Comparison of ENCODE assay signal across 8 cellular contexts in genomic region chr5:132283423-132284043, GRCh38. TPM values are rescaled to one million over a fixed set of nuclear protein-coding genes. Genes with fewer than 3 reads are reported as not detected.
DNase-seq lines count a peak whose midpoint lies in the region; ATAC-seq and TF ChIP-seq lines count a peak whose summit lies in the region.

No MANE protein-coding gene starts in this region.

- TF ChIP-seq POLR2A in NB4 (IDR thresholded peaks at IDR 0.05; ENCODE audit: extremely low read depth, insufficient read length), result no peak

- H3K4me3 Mint-ChIP-seq in chondrocyte (ENCODE audit: unreplicated experiment), result no peak overlapping the region

- DNase-seq in DND-41 (no peak), NB4 (ENCODE audit: low read depth) (peak; percentile 30), chondrocyte (ENCODE audit: low spot score) (no peak), myocyte (ENCODE audit: low read depth) (peak; percentile 77)

- H3K9me3 ChIP-seq in DND-41 (ENCODE audit: insufficient read depth, low read length, severe bottlenecking), result no peaks in the 10 kb centered on the region

- no peak overlapping the region for H3K27ac Mint-ChIP-seq in chondrocyte (ENCODE audit: unreplicated experiment)

- peak; percentile 47 for TF ChIP-seq CTCF in DND-41 (IDR thresholded peaks at IDR 0.05; ENCODE audit: borderline replicate concordance, extremely low read depth, low read length, poor library complexity, severe bottlenecking)
- TF ChIP-seq CTCF in NB4 (IDR thresholded peaks at IDR 0.05; ENCODE audit: low read depth, low read length), result peak; percentile 36
- peak; percentile 74 for TF ChIP-seq CTCF in chondrocyte (IDR thresholded peaks at IDR 0.05)

- H3K4me1 ChIP-seq in DND-41 (ENCODE audit: insufficient read depth, low read length), result no peaks in the 10 kb centered on the region

- peaks cover 6% of the 10 kb centered on the region for H3K27me3 Mint-ChIP-seq in chondrocyte (ENCODE audit: low read depth)

- H3K9ac ChIP-seq in DND-41 (ENCODE audit: low read depth, low read length), result no peak overlapping the region

- no peaks in the 10 kb centered on the region for H4K20me1 ChIP-seq in DND-41 (ENCODE audit: insufficient read depth, low read length)

- peaks cover 4% of the 10 kb centered on the region for H3K4me1 Mint-ChIP-seq in chondrocyte (ENCODE audit: low read depth)

- peaks cover 6% of the 10 kb centered on the region for H3K27me3 ChIP-seq in DND-41 (ENCODE audit: insufficient read depth, low read length, poor library complexity)

- H3K4me3 ChIP-seq in DND-41 (ENCODE audit: low read depth in 1 of 2, low read length in 2 of 2), result no peak overlapping the region
- no peak overlapping the region for H3K4me3 ChIP-seq in NB4 (ENCODE audit: low read depth, low read length)

- H3K36me3 Mint-ChIP-seq in chondrocyte (ENCODE audit: low read depth), result no peaks in the 10 kb centered on the region

- no peak overlapping the region for H3K27ac ChIP-seq in DND-41 (ENCODE audit: low read length)

- H3K9me3 Mint-ChIP-seq in chondrocyte (ENCODE audit: low read depth), result no peaks in the 10 kb centered on the region

- H2AFZ ChIP-seq in DND-41 (ENCODE audit: low read depth, low read length), result no peak overlapping the region

- ATAC-seq in DND-41 (ENCODE audit: insufficient read depth, low read depth), result no peak
- no peak for ATAC-seq in HG03342 (IDR thresholded peaks at IDR 0.05; ENCODE audit: unreplicated experiment)
- no peak for ATAC-seq in HG03097 (IDR thresholded peaks at IDR 0.05; ENCODE audit: low FRiP score, unreplicated experiment)
- no peak for ATAC-seq in HG02870 (IDR thresholded peaks at IDR 0.05; ENCODE audit: unreplicated experiment)
- no peak for ATAC-seq in HG03457 (IDR thresholded peaks at IDR 0.05; ENCODE audit: unreplicated experiment)

- no peaks in the 10 kb centered on the region for H3K36me3 ChIP-seq in DND-41 (ENCODE audit: insufficient read depth, low read length)

- no peaks in the 10 kb centered on the region for H3K79me2 ChIP-seq in DND-41 (ENCODE audit: insufficient read depth, low read length)

- H3K4me2 ChIP-seq in DND-41 (ENCODE audit: insufficient read depth, low read length), result no peak overlapping the region

RNA-seq across cellular contexts. Expression of gene SLC22A4, which starts 10.7 kb away (rescaled TPM):
- 4.2 to 5.4 TPM (median 4.8 TPM) in 3 replicates for total RNA-seq in chondrocyte
- total RNA-seq in myocyte, result 2.3 and 2.5 TPM in 2 replicates
- 4.4 TPM for polyA plus RNA-seq in myocyte (2012)

RNA-seq across cellular contexts. Expression of gene PDLIM4, which starts 26.0 kb away (rescaled TPM):
- total RNA-seq in chondrocyte, result 55.1 to 97.8 TPM (median 59.2 TPM) in 3 replicates
- 220 and 230 TPM in 2 replicates for total RNA-seq in myocyte
- 371 TPM for polyA plus RNA-seq in myocyte (2012)

RNA-seq across cellular contexts. Expression of gene P4HA2, which starts 55.9 kb away (rescaled TPM):
- total RNA-seq in chondrocyte (261 to 304 TPM (median 302 TPM) in 3 replicates), myocyte (304 and 381 TPM in 2 replicates)
- polyA plus RNA-seq in myocyte (2012), result 737 TPM

Comparison
In these comparisons a context has a peak if more than half of its experiments do, and no peak if none do; other contexts are left out.
1. DNase-seq: peak in NB4 (single experiment) and myocyte (single experiment); none in DND-41 (single experiment) and chondrocyte (single experiment).
2. Peak in every context shown above with its lines, with median percentiles within 50 percentile points of each other: CTCF ChIP-seq.